In genomic region chr6:155327326-155328073, GRCh38 we compare ENCODE assay signal across 8 cellular contexts. TPM values are rescaled to one million over a fixed set of nuclear protein-coding genes. Genes with fewer than 3 reads are reported as not detected.
DNase-seq lines count a peak whose midpoint lies in the region; ATAC-seq, FAIRE-seq and TF ChIP-seq lines count a peak whose summit lies in the region.

No MANE protein-coding gene starts in this region.

- peak; percentile 75 for ATAC-seq in HG03354 (IDR thresholded peaks at IDR 0.05; ENCODE audit: poor library complexity, severe bottlenecking, unreplicated experiment)
- ATAC-seq in activated CD8-positive, alpha-beta T cell treated with anti-CD3 and anti-CD28 coated beads for 36 hours, result peak; percentile 76
- ATAC-seq in natural killer cell, result peak; percentile 61 to 68 (median 68)

- no peaks in the 10 kb centered on the region for H3K36me3 ChIP-seq in H1 (ENCODE audit: control insufficient read depth in 2 of 4, insufficient read depth in 4 of 4, low read length in 3 of 4)

- TF ChIP-seq POLR2A in H1 (IDR thresholded peaks at IDR 0.05; ENCODE audit: control extremely low read depth in 1 of 2, low read depth in 2 of 2, low read length in 2 of 2), result no peak

- H3K36me3 Mint-ChIP-seq in activated CD8-positive, alpha-beta T cell treated with anti-CD3 and anti-CD28 coated beads for 36 hours (ENCODE audit: low read depth), result no peaks in the 10 kb centered on the region
- H3K36me3 Mint-ChIP-seq in natural killer cell, result no peaks in the 10 kb centered on the region

- no peak overlapping the region for H2BK5ac ChIP-seq in H1 (ENCODE audit: low read depth, low read length)

- no peak overlapping the region for H3K4me3 ChIP-seq in H1 (ENCODE audit: extremely low read depth in 1 of 4, insufficient read depth in 2 of 4, low read depth in 3 of 4, low read length in 4 of 4)

- no peak overlapping the region for H2BK15ac ChIP-seq in H1 (ENCODE audit: low read length)

- peak overlapping the region; percentile 38 for H2BK120ac ChIP-seq in H1 (replicated peaks; ENCODE audit: low read depth, low read length)

- 0 out of 3 replicates have a peak, but pooled peaks of 1 of the 2 experiments have one; percentile 7 for TF ChIP-seq EP300 in H1 (IDR thresholded peaks at IDR 0.05; ENCODE audit: borderline replicate concordance in 1 of 2, low read depth in 2 of 2, low read length in 2 of 2)

- peak overlapping the region; percentile 68 for H3K27ac Mint-ChIP-seq in activated CD8-positive, alpha-beta T cell treated with anti-CD3 and anti-CD28 coated beads for 36 hours
- no peak overlapping the region for H3K27ac Mint-ChIP-seq in natural killer cell

- H3K14ac ChIP-seq in H1 (ENCODE audit: insufficient read length), result no peak overlapping the region

- TF ChIP-seq RAD21 in H1 (IDR thresholded peaks at IDR 0.05 in 1 of 2, conservative IDR thresholded peaks at IDR 0.05 in 1 of 2; ENCODE audit: low read depth in 2 of 2, low read length in 2 of 2), result peak; percentile 90 to 91

- DNase-seq in SIG-M5 treated with dmso at 0.1 percent for 504 hours (lab: John Stamatoyannopoulos, UW; ENCODE audit: unreplicated experiment) (peak; percentile 64), SIG-M5 (lab: John Stamatoyannopoulos, UW) (no peak), NCI-H748 treated with DMSO at 0.1 percent for 48 hours (lab: John Stamatoyannopoulos, UW) (peak; percentile 80), H1 (ENCODE audit: low read depth in 1 of 2, low spot score in 2 of 2) (peak in 1 of 2 experiments; percentile 63), natural killer cell (peak; percentile 31)
- DNase-seq in activated CD8-positive, alpha-beta T cell treated with anti-CD3 and anti-CD28 coated beads for 36 hours, result peak; percentile 67
- peak; percentile 19 to 82 (median 52) for DNase-seq in stimulated activated naive CD4-positive, alpha-beta T cell (lab: John Stamatoyannopoulos, UW)

- no peak overlapping the region for H3K18ac ChIP-seq in H1 (ENCODE audit: extremely low read depth, low read length)

- intact Hi-C loops in activated CD8-positive, alpha-beta T cell treated with anti-CD3 and anti-CD28 coated beads for 36 hours (cut with micrococcal nuclease), result loop anchor here (1.0 kb wide), 1 partner anchor 203 kb away; no protein-coding TSS in a partner anchor
- intact Hi-C loops in natural killer cell (cut with micrococcal nuclease), result loop anchor here (1.0 to 5.0 kb wide), 2 partner anchors 203 to 1235 kb away; no protein-coding TSS in a partner anchor

- H3K27ac ChIP-seq in H1 (ENCODE audit: low read depth, low read length), result no peak overlapping the region

- TF ChIP-seq CTCF in activated CD8-positive, alpha-beta T cell treated with anti-CD3 and anti-CD28 coated beads for 36 hours (IDR thresholded peaks at IDR 0.05), result peak; percentile 90
- TF ChIP-seq CTCF in H1 (IDR thresholded peaks at IDR 0.05; ENCODE audit: control extremely low read depth in 1 of 3, insufficient read depth in 1 of 3, low read depth in 1 of 3, low read length in 3 of 3) (peak in 2 of 3 experiments; percentile 65 to 70; a peak in 3 of 4 replicates), natural killer cell (IDR thresholded peaks at IDR 0.05) (peak; percentile 98)

- FAIRE-seq in H1 (lab: Jason Lieb, UNC), result peak; percentile 96

- H3K4me3 Mint-ChIP-seq in activated CD8-positive, alpha-beta T cell treated with anti-CD3 and anti-CD28 coated beads for 36 hours, result no peak overlapping the region
- H3K4me3 Mint-ChIP-seq in natural killer cell, result no peak overlapping the region

- no peak overlapping the region for H4K91ac ChIP-seq in H1 (replicated peaks; ENCODE audit: insufficient read length, low read length)

- H3K9me3 ChIP-seq in H1 (ENCODE audit: insufficient read depth in 2 of 2, low read depth in 1 of 2, low read length in 1 of 2), result no peaks in the 10 kb centered on the region

- H3K4ac ChIP-seq in H1 (replicated peaks; ENCODE audit: insufficient read length, low read depth, low read length), result no peak overlapping the region

- no peaks in the 10 kb centered on the region; the same call in 1 of the 2 replicates for H3K23me2 ChIP-seq in H1 (ENCODE audit: low read depth, low read length)

- no peak overlapping the region for H2AK5ac ChIP-seq in H1 (ENCODE audit: low read depth, low read length)

- no peak overlapping the region for H4K8ac ChIP-seq in H1 (ENCODE audit: extremely low read depth, insufficient read depth, low read length)

- no peaks in the 10 kb centered on the region for H3K9me3 Mint-ChIP-seq in activated CD8-positive, alpha-beta T cell treated with anti-CD3 and anti-CD28 coated beads for 36 hours
- H3K9me3 Mint-ChIP-seq in natural killer cell, result no peaks in the 10 kb centered on the region

- no peak overlapping the region for H3K23ac ChIP-seq in H1 (ENCODE audit: insufficient read length)

- H3K79me1 ChIP-seq in H1 (ENCODE audit: low read depth, low read length), result no peaks in the 10 kb centered on the region

- POLR2A ChIA-PET in activated CD8-positive, alpha-beta T cell treated with anti-CD3 and anti-CD28 coated beads for 36 hours (lab: Charles Lee), result no interaction called here
- POLR2A ChIA-PET in H1 (lab: Charles Lee; ENCODE audit: partially characterized antibody), result interaction anchor here (0.7 kb wide), 1 partner anchor 658 kb away, joined by 3 read pairs; no protein-coding TSS in a partner anchor

- no peak overlapping the region for H3K4me2 ChIP-seq in H1 (ENCODE audit: insufficient read depth in 1 of 2, low read depth in 2 of 2, low read length in 2 of 2)

- no peak overlapping the region for H4K5ac ChIP-seq in H1 (ENCODE audit: insufficient read length, low read depth, low read length)

- CTCF ChIA-PET in activated CD8-positive, alpha-beta T cell treated with anti-CD3 and anti-CD28 coated beads for 36 hours (lab: Charles Lee), result interaction anchor here (0.5 to 4.1 kb wide), 18 partner anchors 11 to 1353 kb away, joined by 3 to 38 read pairs (median 4); no protein-coding TSS in a partner anchor
- CTCF ChIA-PET in H1 (lab: Charles Lee; ENCODE audit: partially characterized antibody), result interaction anchor here (0.6 to 3.0 kb wide), 12 partner anchors 12 to 464 kb away, joined by 3 to 21 read pairs (median 4); no protein-coding TSS in a partner anchor

- no peak overlapping the region for H2BK20ac ChIP-seq in H1 (ENCODE audit: low read length)

- no peaks in the 10 kb centered on the region for H3K4me1 ChIP-seq in H1 (replicated peaks in 1 of 4; ENCODE audit: control insufficient read depth in 3 of 4, insufficient read depth in 4 of 4, low read length in 3 of 4)

- no peak overlapping the region for H3K56ac ChIP-seq in H1 (replicated peaks; ENCODE audit: insufficient read length, low read depth, low read length)

- H3K9ac ChIP-seq in H1 (replicated peaks in 1 of 4; ENCODE audit: extremely low read depth in 1 of 4, low read depth in 3 of 4, low read length in 3 of 4), result no peak overlapping the region

- no peaks in the 10 kb centered on the region for H3K79me2 ChIP-seq in H1 (ENCODE audit: control insufficient read depth in 1 of 2, insufficient read depth in 2 of 2, low read length in 2 of 2)

- H3K4me1 Mint-ChIP-seq in activated CD8-positive, alpha-beta T cell treated with anti-CD3 and anti-CD28 coated beads for 36 hours (ENCODE audit: low read depth), result peaks cover 31% of the 10 kb centered on the region
- H3K4me1 Mint-ChIP-seq in natural killer cell, result peaks cover 5% of the 10 kb centered on the region in 2 donors

- 0% methylated on average over 1 of the region's 1 CpG; no CpG with 5 or more reads in 1 of the 2 experiments for WGBS in H1 (ENCODE audit: extremely low coverage in 1 of 2, insufficient coverage in 1 of 2, insufficient read length in 1 of 2, insufficient replicate concordance in 2 of 2, low coverage in 1 of 2, low lambda C conversion rate in 2 of 2, missing lambda C conversion rate in 1 of 2), 2 experiments

- H3K27me3 ChIP-seq in H1 (replicated peaks in 1 of 4; ENCODE audit: control insufficient read depth in 3 of 4, extremely low read depth in 1 of 4, insufficient read depth in 3 of 4, low read length in 3 of 4), result no peaks in the 10 kb centered on the region

- no peaks in the 10 kb centered on the region for H4K20me1 ChIP-seq in H1 (replicated peaks in 1 of 2; ENCODE audit: control insufficient read depth in 1 of 2, insufficient read depth in 2 of 2, low read length in 2 of 2)

- H2AFZ ChIP-seq in H1 (ENCODE audit: low read length), result no peak overlapping the region

- no peaks in the 10 kb centered on the region for H3K27me3 Mint-ChIP-seq in activated CD8-positive, alpha-beta T cell treated with anti-CD3 and anti-CD28 coated beads for 36 hours
- H3K27me3 Mint-ChIP-seq in natural killer cell (ENCODE audit: low read depth in 2 of 2), result no peaks in the 10 kb centered on the region

- no peak overlapping the region for H2BK12ac ChIP-seq in H1 (ENCODE audit: low read depth, low read length)

TF ChIP-seq in H1, 55 proteins besides CTCF, POLR2A, EP300 and RAD21 (continues in another document):
- TF ChIP-seq EGR1 (IDR thresholded peaks at IDR 0.05; ENCODE audit: borderline replicate concordance, low read depth, low read length), result no peak
- TF ChIP-seq CHD2 (IDR thresholded peaks at IDR 0.05; ENCODE audit: low read length), result no peak
- TF ChIP-seq HDAC2 (IDR thresholded peaks at IDR 0.05; ENCODE audit: borderline replicate concordance in 1 of 2, low read depth in 2 of 2, low read length in 2 of 2), result no peak
- no peak for TF ChIP-seq RNF2 (IDR thresholded peaks at IDR 0.05; ENCODE audit: borderline replicate concordance, low read depth, low read length, missing control alignments, poor library complexity, severe bottlenecking)
- no peak for TF ChIP-seq RFX5 (IDR thresholded peaks at IDR 0.05; ENCODE audit: borderline replicate concordance, low read depth, low read length)
- no peak for TF ChIP-seq MAX (IDR thresholded peaks at IDR 0.05)
- TF ChIP-seq ZNF274 (IDR thresholded peaks at IDR 0.05; ENCODE audit: borderline replicate concordance, extremely low read depth, low read length), result no peak
- TF ChIP-seq CBX8 (IDR thresholded peaks at IDR 0.05; ENCODE audit: borderline replicate concordance, low read depth, low read length), result no peak
- TF ChIP-seq SIRT6 (IDR thresholded peaks at IDR 0.05; ENCODE audit: low read length), result no peak

RNA-seq across cellular contexts. Expression of gene TFB1M, which starts 13.2 kb away (rescaled TPM):
- total RNA-seq in activated CD8-positive, alpha-beta T cell treated with anti-CD3 and anti-CD28 coated beads for 36 hours, result 10 to 100 TPM; 70.9 to 76.6 TPM
- 49.4 and 52.3 TPM in 2 replicates for total RNA-seq in H1 (2021; fragmentation: NEBNext Ultra II Directional; extraction: Animal tissue kit (Norgen Biotek cat#: 25700))
- 17.8 and 28.2 TPM in 2 replicates for polyA plus RNA-seq in H1 (2011; rRNA removed)
- 34.1 TPM for polyA plus RNA-seq in H1 (2011; cell fraction: cytosol; rRNA removed)
- polyA plus RNA-seq in H1 (2011; cell fraction: nucleus; rRNA removed), result 28.3 TPM
- polyA plus RNA-seq in H1 (2012, experiment 1 of 2), result 34.0 to 44.9 TPM (median 38.3 TPM) in 4 replicates
- polyA plus RNA-seq in H1 (2012, experiment 2 of 2), result 12.9 TPM
- 52.4 TPM for polyA plus RNA-seq in H1 (2013, experiment 1 of 2)
- polyA plus RNA-seq in H1 (2013, experiment 2 of 2), result 50.2 TPM
- polyA minus RNA-seq in H1 (2011; rRNA and poly(A)+ RNA removed), result 38.3 and 46.3 TPM in 2 replicates
- 40.7 TPM for polyA minus RNA-seq in H1 (2011; cell fraction: cytosol; rRNA and poly(A)+ RNA removed)
- 111 TPM for polyA minus RNA-seq in H1 (2011; cell fraction: nucleus; rRNA and poly(A)+ RNA removed)
- 10 to 100 TPM; 14.1 to 20.1 (median 17.1) TPM for total RNA-seq in natural killer cell
